In the genomic region with DNA sequence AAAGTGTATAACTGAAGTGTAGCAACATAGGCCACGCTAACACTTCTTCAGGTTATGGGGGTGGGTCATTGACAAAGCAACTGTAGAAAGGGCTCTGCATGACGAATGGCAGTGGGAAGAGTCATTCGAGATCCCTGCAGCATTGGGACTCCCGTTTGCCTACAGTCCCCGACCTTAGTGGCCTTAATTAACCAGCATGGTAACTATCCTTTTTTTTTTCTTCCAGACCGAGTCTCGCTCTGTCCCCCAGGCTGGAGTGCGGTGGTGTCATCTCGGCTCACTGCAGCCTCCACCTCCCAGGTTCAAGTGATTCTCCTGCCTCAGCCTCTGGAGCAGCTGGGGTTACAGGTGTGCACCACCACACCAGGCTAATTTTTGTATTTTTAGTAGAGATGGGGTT, we compare ENCODE assay signal across 1 cellular context.
TF ChIP-seq lines count a peak whose summit lies in the region.

No MANE protein-coding gene starts in this region.

TF ChIP-seq in H1, 55 proteins besides CTCF, POLR2A, EP300 and RAD21:
- TF ChIP-seq E2F6 (IDR thresholded peaks at IDR 0.05) (no peak), KDM4A (IDR thresholded peaks at IDR 0.05; ENCODE audit: low read depth, low read length, severe bottlenecking) (no peak)
